ENCODE assay signal across 19 cellular contexts in genomic region chr1:7678491-7679158, GRCh38.
DNase-seq lines count a peak whose midpoint lies in the region; ATAC-seq, FAIRE-seq and TF ChIP-seq lines count a peak whose summit lies in the region.
"Had no signal": no experiment of that assay in that cellular context is flagged by ENCODE, and none has a peak within 500 bp of the region (broad histone marks: within the 10 kb centered on the region; RNA-seq: fewer than 3 reads in every experiment).

No MANE protein-coding gene starts in this region.

- H3K27me3 Mint-ChIP-seq in CD8-positive, alpha-beta memory T cell: peaks cover 4 to 8% of the 10 kb centered on the region in 2 donors
- H3K27me3 Mint-ChIP-seq in astrocyte (ENCODE audit: low read depth, unreplicated experiment): peaks cover 46% of the 10 kb centered on the region
- H3K27me3 Mint-ChIP-seq in osteocyte (ENCODE audit: unreplicated experiment): peaks cover 18% of the 10 kb centered on the region

- no peak overlapping the region for H3K4me3 ChIP-seq in CD8-positive, alpha-beta memory T cell (ENCODE audit: low read length)
- H3K4me3 ChIP-seq in astrocyte (ENCODE audit: insufficient read depth, low read depth, low read length) (no peak overlapping the region), lower lobe of right lung (no peak overlapping the region)
- H3K4me3 ChIP-seq: GM12878, skin epidermis had no signal

- no peak overlapping the region for H2AFZ ChIP-seq in astrocyte (ENCODE audit: low read depth, low read length)

- no peaks in the 10 kb centered on the region for H3K36me3 ChIP-seq in CD8-positive, alpha-beta memory T cell (ENCODE audit: insufficient read depth, low read length)
- no peaks in the 10 kb centered on the region for H3K36me3 ChIP-seq in astrocyte (ENCODE audit: insufficient read depth, low read length)
- H3K36me3 ChIP-seq in lower lobe of right lung: no peaks in the 10 kb centered on the region

- H3K4me1 Mint-ChIP-seq in CD8-positive, alpha-beta memory T cell: no peaks in the 10 kb centered on the region
- H3K4me1 Mint-ChIP-seq in astrocyte (ENCODE audit: low read depth, unreplicated experiment) (no peaks in the 10 kb centered on the region), osteocyte (ENCODE audit: unreplicated experiment) (no peaks in the 10 kb centered on the region)

- H4K20me1 ChIP-seq in astrocyte (ENCODE audit: insufficient read depth, low read length): no peaks in the 10 kb centered on the region

- peak overlapping the region; percentile 46 to 66 (median 54) for H3K4me3 Mint-ChIP-seq in CD8-positive, alpha-beta memory T cell
- H3K4me3 Mint-ChIP-seq in astrocyte (ENCODE audit: unreplicated experiment) (peak overlapping the region; percentile 54), osteocyte (ENCODE audit: unreplicated experiment) (peak overlapping the region; percentile 35)

- CTCF ChIA-PET in CD8-positive, alpha-beta memory T cell (lab: Charles Lee): interaction anchor here (1.8 to 6.3 kb wide), 2 partner anchors 10 to 74 kb away, joined by 9 to 52 read pairs; no protein-coding TSS in a partner anchor

- no peak for FAIRE-seq in astrocyte (lab: Jason Lieb, UNC)
- FAIRE-seq: endometrium, GM12878 had no signal

- no peaks in the 10 kb centered on the region for H3K4me1 ChIP-seq in CD8-positive, alpha-beta memory T cell (ENCODE audit: insufficient read depth, low read length)
- H3K4me1 ChIP-seq in astrocyte (ENCODE audit: insufficient read depth, low read length): peaks cover 5% of the 10 kb centered on the region
- H3K4me1 ChIP-seq in lower lobe of right lung: peaks cover 7% of the 10 kb centered on the region

- no peak overlapping the region for H3K27ac Mint-ChIP-seq in CD8-positive, alpha-beta memory T cell
- H3K27ac Mint-ChIP-seq in astrocyte (ENCODE audit: unreplicated experiment) (no peak overlapping the region), osteocyte (ENCODE audit: unreplicated experiment) (no peak overlapping the region)

- POLR2A ChIA-PET in CD8-positive, alpha-beta memory T cell (lab: Charles Lee): no interaction called here

- DNase-seq in CD8-positive, alpha-beta memory T cell: no peak
- DNase-seq in astrocyte (ENCODE audit: low read depth) (no peak), lower lobe of right lung (peak; percentile 28), osteocyte (ENCODE audit: extremely low spot score, unreplicated experiment) (no peak), NOMO-1 (lab: John Stamatoyannopoulos, UW; ENCODE audit: unreplicated experiment in 2 of 2) (no peak), NCI-H2107 (lab: John Stamatoyannopoulos, UW) (no peak)
- DNase-seq: activated CD4-positive, CD25-positive, alpha-beta regulatory T cell treated with anti-CD3 and anti-CD28 coated beads, Interleukin-2, amount 50 U/mL, for 72 hours; AML-193; amniotic stem cell; central memory CD4-positive, alpha-beta T cell; DMS 273 treated with DMSO at 0.1 percent for 48 hours; GF-D8; hypothalamus; KG1; stimulated activated CD4-positive, alpha-beta T cell treated with anti-CD3 and anti-CD28 coated beads, Interleukin-4, amount 100 ng/mL, for 1 hour had no signal

- no peak for ATAC-seq in lower lobe of right lung
- ATAC-seq in HG02840 (IDR thresholded peaks at IDR 0.05; ENCODE audit: low FRiP score, unreplicated experiment): no peak
- ATAC-seq: GM12878 had no signal

- no peaks in the 10 kb centered on the region for H3K79me2 ChIP-seq in astrocyte (ENCODE audit: insufficient read depth, low read length)

- intact Hi-C loops in lower lobe of right lung (cut with DNase I): no loop called here

- H3K9ac ChIP-seq in astrocyte (ENCODE audit: low read length): no peak overlapping the region

- no peaks in the 10 kb centered on the region for H3K9me3 ChIP-seq in CD8-positive, alpha-beta memory T cell (ENCODE audit: low read length)
- H3K9me3 ChIP-seq in astrocyte (ENCODE audit: insufficient read depth, low read depth, low read length): no peaks in the 10 kb centered on the region
- no peaks in the 10 kb centered on the region for H3K9me3 ChIP-seq in lower lobe of right lung

- peaks cover 5% of the 10 kb centered on the region for H3K27me3 ChIP-seq in CD8-positive, alpha-beta memory T cell (ENCODE audit: insufficient read depth, low read length, poor library complexity, severe bottlenecking)
- H3K27me3 ChIP-seq in astrocyte (ENCODE audit: insufficient read depth, low read length) (peaks cover 1% of the 10 kb centered on the region), lower lobe of right lung (ENCODE audit: low read depth) (no peaks in the 10 kb centered on the region)

- no peak for TF ChIP-seq CTCF in astrocyte (IDR thresholded peaks at IDR 0.05; ENCODE audit: insufficient read depth, low read depth, low read length)
- TF ChIP-seq CTCF in lower lobe of right lung (IDR thresholded peaks at IDR 0.05): no peak
- no peak for TF ChIP-seq CTCF in osteocyte (IDR thresholded peaks at IDR 0.05)

- H3K9me3 Mint-ChIP-seq in CD8-positive, alpha-beta memory T cell: no peaks in the 10 kb centered on the region
- H3K9me3 Mint-ChIP-seq in astrocyte (ENCODE audit: unreplicated experiment) (peaks cover 7% of the 10 kb centered on the region), osteocyte (ENCODE audit: unreplicated experiment) (no peaks in the 10 kb centered on the region)

- H3K27ac ChIP-seq in CD8-positive, alpha-beta memory T cell (ENCODE audit: low read depth, low read length): no peak overlapping the region
- H3K27ac ChIP-seq in astrocyte (ENCODE audit: low read depth, low read length) (no peak overlapping the region), lower lobe of right lung (no peak overlapping the region)

- H3K36me3 Mint-ChIP-seq in CD8-positive, alpha-beta memory T cell: no peaks in the 10 kb centered on the region
- H3K36me3 Mint-ChIP-seq in astrocyte (ENCODE audit: low read depth, unreplicated experiment): no peaks in the 10 kb centered on the region
- no peaks in the 10 kb centered on the region for H3K36me3 Mint-ChIP-seq in osteocyte (ENCODE audit: unreplicated experiment)

- H3K4me2 ChIP-seq in astrocyte (ENCODE audit: low read length): no peak overlapping the region
